25 cellular contexts compared by ENCODE assay signal in the genomic region with DNA sequence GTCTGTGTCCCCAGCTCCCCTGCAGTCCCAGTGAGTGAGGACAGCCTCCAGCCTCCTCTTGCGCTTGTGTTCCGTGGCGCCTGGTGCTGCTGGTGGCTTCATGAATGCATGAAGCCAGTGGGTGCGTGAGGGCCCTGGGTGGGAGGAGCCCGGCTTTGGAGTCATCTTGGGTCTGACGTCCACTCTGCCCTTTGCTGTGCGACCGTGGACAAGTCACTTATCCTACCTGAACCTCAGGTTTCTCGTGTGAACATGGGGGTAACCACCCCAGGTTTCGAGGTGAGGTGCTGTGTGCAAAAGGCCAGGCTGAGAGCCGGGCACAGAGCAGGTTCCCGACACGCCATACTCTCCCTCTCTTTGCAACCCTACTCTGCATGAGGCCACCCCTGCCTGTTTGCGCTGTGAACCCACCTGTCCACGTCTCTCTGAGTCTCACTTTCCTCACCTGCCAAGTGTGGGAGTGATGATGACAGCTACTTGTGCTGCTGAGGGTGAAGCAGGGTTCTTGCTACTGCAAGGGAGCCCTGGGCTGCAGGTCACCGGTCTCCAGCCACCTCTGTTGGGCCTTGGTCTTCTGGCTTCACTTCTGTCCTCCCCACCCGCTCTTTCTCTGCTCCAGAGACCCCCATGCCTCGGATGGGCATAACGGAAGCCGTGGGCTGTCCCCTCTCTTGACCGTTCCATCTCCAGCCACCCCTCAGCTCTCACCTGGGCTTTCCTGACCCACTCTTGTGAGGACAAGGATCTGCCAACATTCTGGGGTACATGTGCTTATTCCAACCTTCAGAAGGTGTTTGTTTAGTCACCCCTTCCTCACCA.
"Had no signal": no experiment of that assay in that cellular context is flagged by ENCODE, and none has a peak within 500 bp of the region (broad histone marks: within the 10 kb centered on the region; RNA-seq: fewer than 3 reads in every experiment).

No MANE protein-coding gene starts in this region.

- H3K36me3 ChIP-seq: suprapubic skin, tibial nerve had no signal

- H3K4me3 Mint-ChIP-seq: activated B cell treated with CpG ODN at 0.5 μM for 24 hours; activated CD4-positive, alpha-beta T cell treated with anti-CD3 and anti-CD28 coated beads for 36 hours; activated naive CD8-positive, alpha-beta T cell treated with anti-CD3 and anti-CD28 coated beads, Interleukin-2, amount 50 U/mL, for 24 hours; activated T-helper 1 cell treated with anti-CD3 and anti-CD28 coated beads, Interleukin-12 subunit alpha, Interleukin-12 subunit beta, Interleukin-2, Interleukin-4 antibody, amounts not matched to agents 30 ng/mL and 10 ng/mL and 1 ng/mL, durations not matched to agents 14 hours and 24 hours and 36 hours; dendritic cell treated with granulocyte-macrophage colony-stimulating factor and Interleukin-4, amounts not matched to agents 40 ng/mL and 50 ng/mL, for 4 days; memory B cell; nephron progenitor cell; stimulated activated effector memory CD8-positive, alpha-beta T cell treated with anti-CD3 and anti-CD28 coated beads, Interleukin-12 subunit alpha, Interleukin-12 subunit beta, amount 100 ng/mL, for 72 hours; stimulated activated naive CD8-positive, alpha-beta T cell treated with anti-CD3 and anti-CD28 coated beads, Interleukin-15, amount 100 ng/mL, for 72 hours; T-helper 17 cell had no signal

- H3K36me3 Mint-ChIP-seq: stimulated activated effector memory CD8-positive, alpha-beta T cell treated with anti-CD3 and anti-CD28 coated beads, Interleukin-12 subunit alpha, Interleukin-12 subunit beta, amount 100 ng/mL, for 72 hours had no signal

- H3K9me3 ChIP-seq: mucosa of descending colon, suprapubic skin had no signal

- H3K9me3 Mint-ChIP-seq: activated B cell treated with CpG ODN at 0.5 μM for 24 hours; activated naive CD8-positive, alpha-beta T cell treated with anti-CD3 and anti-CD28 coated beads, Interleukin-2, amount 50 U/mL, for 24 hours; activated T-helper 1 cell treated with anti-CD3 and anti-CD28 coated beads, Interleukin-12 subunit alpha, Interleukin-12 subunit beta, Interleukin-2, Interleukin-4 antibody, amounts not matched to agents 30 ng/mL and 10 ng/mL and 1 ng/mL, durations not matched to agents 14 hours and 24 hours and 36 hours; dendritic cell treated with granulocyte-macrophage colony-stimulating factor and Interleukin-4, amounts not matched to agents 40 ng/mL and 50 ng/mL, for 4 days; stimulated activated effector memory CD8-positive, alpha-beta T cell treated with anti-CD3 and anti-CD28 coated beads, Interleukin-12 subunit alpha, Interleukin-12 subunit beta, amount 100 ng/mL, for 72 hours had no signal

- H3K27ac Mint-ChIP-seq: activated B cell treated with CpG ODN at 0.5 μM for 24 hours; activated CD4-positive, alpha-beta T cell treated with anti-CD3 and anti-CD28 coated beads for 36 hours; activated naive CD8-positive, alpha-beta T cell treated with anti-CD3 and anti-CD28 coated beads, Interleukin-2, amount 50 U/mL, for 24 hours; activated T-helper 1 cell treated with anti-CD3 and anti-CD28 coated beads, Interleukin-12 subunit alpha, Interleukin-12 subunit beta, Interleukin-2, Interleukin-4 antibody, amounts not matched to agents 30 ng/mL and 10 ng/mL and 1 ng/mL, durations not matched to agents 14 hours and 24 hours and 36 hours; dendritic cell treated with granulocyte-macrophage colony-stimulating factor and Interleukin-4, amounts not matched to agents 40 ng/mL and 50 ng/mL, for 4 days; memory B cell; nephron progenitor cell; stimulated activated effector memory CD8-positive, alpha-beta T cell treated with anti-CD3 and anti-CD28 coated beads, Interleukin-12 subunit alpha, Interleukin-12 subunit beta, amount 100 ng/mL, for 72 hours; T-helper 17 cell had no signal

- H3K27ac ChIP-seq: suprapubic skin, tibial nerve had no signal

- H3K4me1 Mint-ChIP-seq: activated B cell treated with CpG ODN at 0.5 μM for 24 hours; activated CD4-positive, alpha-beta T cell treated with anti-CD3 and anti-CD28 coated beads for 36 hours; activated naive CD8-positive, alpha-beta T cell treated with anti-CD3 and anti-CD28 coated beads, Interleukin-2, amount 50 U/mL, for 24 hours; memory B cell; nephron progenitor cell; stimulated activated effector memory CD8-positive, alpha-beta T cell treated with anti-CD3 and anti-CD28 coated beads, Interleukin-12 subunit alpha, Interleukin-12 subunit beta, amount 100 ng/mL, for 72 hours; stimulated activated naive CD8-positive, alpha-beta T cell treated with anti-CD3 and anti-CD28 coated beads, Interleukin-15, amount 100 ng/mL, for 72 hours; T-helper 17 cell had no signal

- H3K4me1 ChIP-seq: suprapubic skin, tibial nerve had no signal

- DNase-seq: activated B cell treated with CpG ODN at 0.5 μM for 24 hours; activated CD4-positive, alpha-beta T cell treated with anti-CD3 and anti-CD28 coated beads for 36 hours; activated CD4-positive, alpha-beta T cell treated with anti-CD3 and anti-CD28 coated beads, Interleukin-2, amount 50 U/mL, for 4 hours; activated gamma-delta T cell; activated naive CD4-positive, alpha-beta T cell treated with anti-CD3 and anti-CD28 coated beads, Interleukin-2, amount 50 U/mL, for 16 hours; activated naive CD8-positive, alpha-beta T cell treated with anti-CD3 and anti-CD28 coated beads, Interleukin-2, amount 50 U/mL, for 24 hours; effector CD8-positive, alpha-beta T cell; glutamatergic neuron; hypothalamus; left colon; mucosa of descending colon; nephron progenitor cell; nucleus accumbens; small intestine; stimulated activated CD4-positive, alpha-beta T cell treated with anti-CD3 and anti-CD28 coated beads, Interleukin-2, amount 100 ng/mL, for 24 hours; SW 1271; T-helper 17 cell had no signal

- H3K27me3 ChIP-seq: tibial nerve had no signal

- ATAC-seq: activated CD4-positive, alpha-beta T cell treated with anti-CD3 and anti-CD28 coated beads for 36 hours; activated naive CD8-positive, alpha-beta T cell treated with anti-CD3 and anti-CD28 coated beads, Interleukin-2, amount 50 U/mL, for 24 hours; left colon; mucosa of descending colon; sciatic nerve; stimulated activated effector memory CD8-positive, alpha-beta T cell treated with anti-CD3 and anti-CD28 coated beads, Interleukin-12 subunit alpha, Interleukin-12 subunit beta, amount 100 ng/mL, for 72 hours; stimulated activated naive CD8-positive, alpha-beta T cell treated with anti-CD3 and anti-CD28 coated beads, Interleukin-15, amount 100 ng/mL, for 72 hours; T-helper 17 cell had no signal

- H3K27me3 Mint-ChIP-seq: activated naive CD8-positive, alpha-beta T cell treated with anti-CD3 and anti-CD28 coated beads, Interleukin-2, amount 50 U/mL, for 24 hours; dendritic cell treated with granulocyte-macrophage colony-stimulating factor and Interleukin-4, amounts not matched to agents 40 ng/mL and 50 ng/mL, for 4 days had no signal

- H3K4me3 ChIP-seq: mucosa of descending colon, suprapubic skin, tibial nerve had no signal
